Comparison of ENCODE assay signal across 16 cellular contexts in the genomic region with DNA sequence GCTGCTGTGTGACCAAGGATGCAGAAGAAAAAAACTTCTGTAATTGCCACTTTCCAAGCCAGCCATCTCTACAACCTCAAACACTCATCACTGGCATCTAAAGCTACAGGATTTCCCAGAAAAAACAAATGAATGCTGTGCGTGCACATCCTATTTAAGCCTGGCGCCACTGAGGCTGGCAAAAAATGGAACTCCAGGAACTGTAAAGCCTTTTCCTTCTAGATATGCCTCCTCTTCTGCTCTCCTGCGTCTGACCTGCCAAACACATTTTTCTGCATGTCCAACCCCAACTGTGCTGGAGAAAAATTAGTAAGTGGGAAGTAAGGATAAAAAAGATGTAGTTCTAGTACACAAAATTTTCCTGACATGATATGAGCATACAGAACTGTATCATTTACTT.
A peak's percentile ranks its signal among the peaks of the same experiment; 100 is the strongest.
DNase-seq lines count a peak whose midpoint lies in the region; TF ChIP-seq lines count a peak whose summit lies in the region.
"Had no signal": no experiment of that assay in that cellular context is flagged by ENCODE, and none has a peak within 500 bp of the region (broad histone marks: within the 10 kb centered on the region; RNA-seq: fewer than 3 reads in every experiment).

No MANE protein-coding gene starts in this region.

- no peaks in the 10 kb centered on the region for H3K36me3 ChIP-seq in brain microvascular endothelial cell (replicated peaks)
- peaks cover 0 to 4% of the 10 kb centered on the region in 2 experiments for H3K36me3 ChIP-seq in mesenchymal stem cell (ENCODE audit: control insufficient read depth in 1 of 2, insufficient read depth in 2 of 2, low read depth in 1 of 2, low read length in 2 of 2)
- H3K36me3 ChIP-seq in skeletal muscle satellite cell (ENCODE audit: insufficient read depth, low read length): no peaks in the 10 kb centered on the region
- H3K36me3 ChIP-seq: BLaER1 had no signal

- WGBS in mesenchymal stem cell: 93% methylated on average over 2 of the region's 3 CpGs

- no peak overlapping the region for H2BK15ac ChIP-seq in mesenchymal stem cell (ENCODE audit: low read depth, poor library complexity, severe bottlenecking)

- peaks cover 6% of the 10 kb centered on the region for H3K79me1 ChIP-seq in mesenchymal stem cell (replicated peaks; ENCODE audit: low read length, poor library complexity, severe bottlenecking)

- H2AFZ ChIP-seq in mesenchymal stem cell (ENCODE audit: low read depth, low read length): no peak overlapping the region

- no peak overlapping the region for H3K4me3 Mint-ChIP-seq in activated naive CD4-positive, alpha-beta T cell treated with anti-CD3 and anti-CD28 coated beads, Interleukin-2, amount 50 U/mL, for 24 hours
- H3K4me3 Mint-ChIP-seq in activated naive CD4-positive, alpha-beta T cell treated with anti-CD3 and anti-CD28 coated beads for 36 hours: no peak overlapping the region
- H3K4me3 Mint-ChIP-seq: CD8-positive, alpha-beta T cell had no signal

- H2BK5ac ChIP-seq in mesenchymal stem cell (ENCODE audit: low read depth, low read length, poor library complexity, severe bottlenecking): peak overlapping the region; percentile 86

- H3K27me3 ChIP-seq in brain microvascular endothelial cell (replicated peaks) (no peaks in the 10 kb centered on the region), mesenchymal stem cell (ENCODE audit: control insufficient read depth in 1 of 2, insufficient read depth in 1 of 2, low read length in 2 of 2) (no peaks in the 10 kb centered on the region), skeletal muscle satellite cell (ENCODE audit: control insufficient read depth, insufficient read depth, low read length) (no peaks in the 10 kb centered on the region)
- H3K27me3 ChIP-seq: BLaER1 had no signal

- no peak overlapping the region for H3K23ac ChIP-seq in mesenchymal stem cell (ENCODE audit: low read length in 2 of 2)

- H2BK12ac ChIP-seq in mesenchymal stem cell (ENCODE audit: low read length in 2 of 2): peak overlapping the region; percentile 83 to 97

- no peaks in the 10 kb centered on the region for H3K27me3 Mint-ChIP-seq in activated naive CD4-positive, alpha-beta T cell treated with anti-CD3 and anti-CD28 coated beads, Interleukin-2, amount 50 U/mL, for 24 hours
- H3K27me3 Mint-ChIP-seq in activated naive CD4-positive, alpha-beta T cell treated with anti-CD3 and anti-CD28 coated beads for 36 hours (ENCODE audit: low read depth): no peaks in the 10 kb centered on the region

- CTCF ChIA-PET in activated naive CD4-positive, alpha-beta T cell treated with anti-CD3 and anti-CD28 coated beads for 36 hours (lab: Charles Lee): no interaction called here

- H3K27ac ChIP-seq in brain microvascular endothelial cell: peak overlapping the region; percentile 85
- peak overlapping the region; percentile 76 for H3K27ac ChIP-seq in mesenchymal stem cell (ENCODE audit: low read length, poor library complexity, severe bottlenecking)
- H3K27ac ChIP-seq: BLaER1 had no signal

- H2AK5ac ChIP-seq in mesenchymal stem cell (ENCODE audit: low read length, severe bottlenecking): peak overlapping the region; percentile 97

- no peak overlapping the region for H3K4me3 ChIP-seq in brain microvascular endothelial cell (ENCODE audit: low read depth, low read length)
- no peak overlapping the region for H3K4me3 ChIP-seq in mesenchymal stem cell (ENCODE audit: insufficient read depth in 1 of 2, low read depth in 1 of 2, low read length in 2 of 2)
- no peak overlapping the region for H3K4me3 ChIP-seq in skeletal muscle satellite cell (ENCODE audit: low read length)
- H3K4me3 ChIP-seq: BLaER1 had no signal

- TF ChIP-seq CTCF in brain microvascular endothelial cell (IDR thresholded peaks at IDR 0.05; ENCODE audit: low read depth, low read length, missing control alignments): no peak

- no peak overlapping the region for H4K8ac ChIP-seq in mesenchymal stem cell (ENCODE audit: low read length)

- H3K18ac ChIP-seq in mesenchymal stem cell (ENCODE audit: low read depth in 1 of 2, low read length in 2 of 2): peak overlapping the region; percentile 26 to 88

- no peak overlapping the region for H3K14ac ChIP-seq in mesenchymal stem cell (ENCODE audit: low read length in 2 of 2)

- H4K91ac ChIP-seq in mesenchymal stem cell (ENCODE audit: low read length): peak overlapping the region; percentile 4

- H3K36me3 Mint-ChIP-seq in activated naive CD4-positive, alpha-beta T cell treated with anti-CD3 and anti-CD28 coated beads, Interleukin-2, amount 50 U/mL, for 24 hours: peaks cover 49% of the 10 kb centered on the region
- H3K36me3 Mint-ChIP-seq in activated naive CD4-positive, alpha-beta T cell treated with anti-CD3 and anti-CD28 coated beads for 36 hours (ENCODE audit: low read depth): peaks cover 37% of the 10 kb centered on the region

- no peaks in the 10 kb centered on the region for H3K4me1 Mint-ChIP-seq in activated naive CD4-positive, alpha-beta T cell treated with anti-CD3 and anti-CD28 coated beads, Interleukin-2, amount 50 U/mL, for 24 hours
- no peaks in the 10 kb centered on the region for H3K4me1 Mint-ChIP-seq in activated naive CD4-positive, alpha-beta T cell treated with anti-CD3 and anti-CD28 coated beads for 36 hours (ENCODE audit: low read depth)

- H3K4me2 ChIP-seq in mesenchymal stem cell (ENCODE audit: low read length, poor library complexity, severe bottlenecking) (no peak overlapping the region), skeletal muscle satellite cell (ENCODE audit: low read length) (peak overlapping the region; percentile 60)
- H3K4me2 ChIP-seq: BLaER1 had no signal

- peak overlapping the region; percentile 15 to 86 for H3K4ac ChIP-seq in mesenchymal stem cell (ENCODE audit: low read depth in 1 of 2, low read length in 2 of 2)

- H2BK120ac ChIP-seq in mesenchymal stem cell (ENCODE audit: low read depth, low read length): peak overlapping the region; percentile 64

- in situ Hi-C loops in brain microvascular endothelial cell (cut with HindIII; ENCODE audit: low pct_ligation_motif_present, low sequenced_read_pairs): loop anchor here (25.0 kb wide), 1 partner anchor 536 kb away; no protein-coding TSS in a partner anchor

- H3K9me3 Mint-ChIP-seq in activated naive CD4-positive, alpha-beta T cell treated with anti-CD3 and anti-CD28 coated beads, Interleukin-2, amount 50 U/mL, for 24 hours: no peaks in the 10 kb centered on the region
- peaks cover 7% of the 10 kb centered on the region for H3K9me3 Mint-ChIP-seq in activated naive CD4-positive, alpha-beta T cell treated with anti-CD3 and anti-CD28 coated beads for 36 hours

- peak overlapping the region; percentile 66 for H3K27ac Mint-ChIP-seq in activated naive CD4-positive, alpha-beta T cell treated with anti-CD3 and anti-CD28 coated beads, Interleukin-2, amount 50 U/mL, for 24 hours
- H3K27ac Mint-ChIP-seq in activated naive CD4-positive, alpha-beta T cell treated with anti-CD3 and anti-CD28 coated beads for 36 hours: no peak overlapping the region
- H3K27ac Mint-ChIP-seq: CD8-positive, alpha-beta T cell had no signal

- intact Hi-C loops in activated naive CD4-positive, alpha-beta T cell treated with anti-CD3 and anti-CD28 coated beads for 36 hours (cut with micrococcal nuclease): no loop called here

- H3K9ac ChIP-seq in mesenchymal stem cell (ENCODE audit: low read length) (no peak overlapping the region), skeletal muscle satellite cell (ENCODE audit: low read depth, low read length) (peak overlapping the region; percentile 43)
- H3K9ac ChIP-seq: BLaER1 had no signal

- no peaks in the 10 kb centered on the region for H3K9me3 ChIP-seq in mesenchymal stem cell (ENCODE audit: control insufficient read depth, low read length)
- no peaks in the 10 kb centered on the region for H3K9me3 ChIP-seq in skeletal muscle satellite cell (replicated peaks; ENCODE audit: low read length)
- H3K9me3 ChIP-seq: BLaER1 had no signal

- peaks cover 8% of the 10 kb centered on the region for H3K4me1 ChIP-seq in mesenchymal stem cell (ENCODE audit: control insufficient read depth, insufficient read depth, low read depth, low read length)
- peaks cover 27% of the 10 kb centered on the region for H3K4me1 ChIP-seq in skeletal muscle satellite cell (ENCODE audit: control insufficient read depth, insufficient read depth, low read length)
- H3K4me1 ChIP-seq: BLaER1 had no signal

- no peak for DNase-seq in activated naive CD4-positive, alpha-beta T cell treated with anti-CD3 and anti-CD28 coated beads for 36 hours
- DNase-seq in brain microvascular endothelial cell: no peak
- DNase-seq in mesenchymal stem cell: no peak
- no peak for DNase-seq in NCI-H2227 treated with DMSO at 0.1 percent for 48 hours (lab: John Stamatoyannopoulos, UW)
- no peak for DNase-seq in activated T-cell treated with anti-CD3 and anti-CD28 coated beads for 4 hours
- no peak for DNase-seq in stimulated activated naive CD4-positive, alpha-beta T cell treated with Interleukin-2 at 50 U/mL for 16 hours (lab: John Stamatoyannopoulos, UW)
- DNase-seq: 8988T; CD8-positive, alpha-beta T cell; H7; MV-4-11; NCI-H1417; NCI-H1930; NCI-H524 had no signal
